ENCODE assay signal across 11 cellular contexts in genomic region chr17:81057079-81057730, GRCh38. TPM values are rescaled to one million over a fixed set of nuclear protein-coding genes. Genes with fewer than 3 reads are reported as not detected.
A peak's percentile ranks its signal among the peaks of the same experiment; 100 is the strongest.
DNase-seq lines count a peak whose midpoint lies in the region; ATAC-seq and TF ChIP-seq lines count a peak whose summit lies in the region.
"Had no signal": no experiment of that assay in that cellular context is flagged by ENCODE, and none has a peak within 500 bp of the region (broad histone marks: within the 10 kb centered on the region; RNA-seq: fewer than 3 reads in every experiment).

No MANE protein-coding gene starts in this region.

- no peaks in the 10 kb centered on the region for H3K9me3 Mint-ChIP-seq in activated CD4-positive, alpha-beta memory T cell treated with anti-CD3 and anti-CD28 coated beads for 36 hours
- H3K9me3 Mint-ChIP-seq: activated naive CD8-positive, alpha-beta T cell treated with anti-CD3 and anti-CD28 coated beads, Interleukin-2, amount 10 ng/mL, durations not matched to agents 7 days and 5 days had no signal

- H3K27ac ChIP-seq in ectodermal cell (ENCODE audit: insufficient read depth, low read depth, low read length, poor library complexity, severe bottlenecking) (peak overlapping the region; percentile 48), mesodermal cell (ENCODE audit: low read depth, low read length, severe bottlenecking) (peak overlapping the region; percentile 88), vagina (peak overlapping the region; percentile 87)

- intact Hi-C loops in vagina (cut with DNase I), result no loop called here
- intact Hi-C loops in activated CD4-positive, alpha-beta memory T cell treated with anti-CD3 and anti-CD28 coated beads for 36 hours (cut with micrococcal nuclease), result no loop called here

- H3K27me3 ChIP-seq in ectodermal cell (ENCODE audit: control insufficient read depth, insufficient read depth, low read length, poor library complexity, severe bottlenecking) (no peaks in the 10 kb centered on the region), vagina (no peaks in the 10 kb centered on the region)

- ATAC-seq in HG03039 (IDR thresholded peaks at IDR 0.05; ENCODE audit: unreplicated experiment), result no peak

- TF ChIP-seq CTCF in vagina (IDR thresholded peaks at IDR 0.05), result no peak

- H3K36me3 Mint-ChIP-seq in activated CD4-positive, alpha-beta memory T cell treated with anti-CD3 and anti-CD28 coated beads for 36 hours, result no peaks in the 10 kb centered on the region
- H3K36me3 Mint-ChIP-seq: activated naive CD8-positive, alpha-beta T cell treated with anti-CD3 and anti-CD28 coated beads, Interleukin-2, amount 10 ng/mL, durations not matched to agents 7 days and 5 days had no signal

- DNase-seq in NCI-H526 (lab: John Stamatoyannopoulos, UW) (peak; percentile 45 to 47), NCI-H526 treated with DMSO at 0.1 percent for 48 hours (lab: John Stamatoyannopoulos, UW) (no peak), vagina (ENCODE audit: extremely low spot score in 2 of 2) (peak in 1 of 2 donors; percentile 98), NOMO-1 (lab: John Stamatoyannopoulos, UW; ENCODE audit: unreplicated experiment in 2 of 2) (no peak)
- DNase-seq in activated CD4-positive, alpha-beta memory T cell treated with anti-CD3 and anti-CD28 coated beads for 36 hours, result no peak
- DNase-seq: activated naive CD8-positive, alpha-beta T cell treated with anti-CD3 and anti-CD28 coated beads, Interleukin-2, amount 10 ng/mL, durations not matched to agents 7 days and 5 days; NCI-H146; stimulated activated CD4-positive, alpha-beta T cell treated with anti-CD3 and anti-CD28 coated beads, Interleukin-12 subunit alpha, Interleukin-12 subunit beta, amount 100 ng/mL, for 4 hours had no signal

- H3K36me3 ChIP-seq in ectodermal cell (ENCODE audit: control insufficient read depth, insufficient read depth, low read length) (no peaks in the 10 kb centered on the region), mesodermal cell (ENCODE audit: control insufficient read depth, insufficient read depth, low read length) (peaks cover 37% of the 10 kb centered on the region), vagina (peaks cover 0 to 6% of the 10 kb centered on the region in 2 donors)

- POLR2A ChIA-PET in activated CD4-positive, alpha-beta memory T cell treated with anti-CD3 and anti-CD28 coated beads for 36 hours (lab: Charles Lee), result no interaction called here

- H3K27ac Mint-ChIP-seq in activated CD4-positive, alpha-beta memory T cell treated with anti-CD3 and anti-CD28 coated beads for 36 hours, result no peak overlapping the region
- H3K27ac Mint-ChIP-seq: activated naive CD8-positive, alpha-beta T cell treated with anti-CD3 and anti-CD28 coated beads, Interleukin-2, amount 10 ng/mL, durations not matched to agents 7 days and 5 days had no signal

- H3K4me3 Mint-ChIP-seq in activated CD4-positive, alpha-beta memory T cell treated with anti-CD3 and anti-CD28 coated beads for 36 hours, result no peak overlapping the region
- H3K4me3 Mint-ChIP-seq: activated naive CD8-positive, alpha-beta T cell treated with anti-CD3 and anti-CD28 coated beads, Interleukin-2, amount 10 ng/mL, durations not matched to agents 7 days and 5 days had no signal

- peaks cover 2% of the 10 kb centered on the region for H3K4me1 Mint-ChIP-seq in activated CD4-positive, alpha-beta memory T cell treated with anti-CD3 and anti-CD28 coated beads for 36 hours (ENCODE audit: low read depth)
- H3K4me1 Mint-ChIP-seq: activated naive CD8-positive, alpha-beta T cell treated with anti-CD3 and anti-CD28 coated beads, Interleukin-2, amount 10 ng/mL, durations not matched to agents 7 days and 5 days had no signal

- H3K9me3 ChIP-seq in ectodermal cell (ENCODE audit: control insufficient read depth, low read length) (no peaks in the 10 kb centered on the region), mesodermal cell (ENCODE audit: control insufficient read depth, low read length) (no peaks in the 10 kb centered on the region), vagina (no peaks in the 10 kb centered on the region)

- TF ChIP-seq POLR2A in vagina (IDR thresholded peaks at IDR 0.05), result no peak

- WGBS in ectodermal cell, 2 experiments, result 74 to 76% methylated on average over 14 of the region's 14 CpGs
- 53 to 55% methylated on average over 12 to 13 of the region's 14 CpGs for WGBS in mesodermal cell (ENCODE audit: insufficient coverage in 2 of 2), 2 experiments

- H3K4me3 ChIP-seq in ectodermal cell (ENCODE audit: insufficient read depth, low read depth, low read length) (no peak overlapping the region), mesodermal cell (ENCODE audit: extremely low read depth, insufficient read depth, low read length, poor library complexity, severe bottlenecking) (no peak overlapping the region), vagina (peak overlapping the region in 1 of 2 donors; percentile 7)

- CTCF ChIA-PET in activated CD4-positive, alpha-beta memory T cell treated with anti-CD3 and anti-CD28 coated beads for 36 hours (lab: Charles Lee), result interaction anchor here (0.6 kb wide), 1 partner anchor 45 kb away, joined by 3 read pairs; no protein-coding TSS in a partner anchor

- peaks cover 20% of the 10 kb centered on the region for H3K4me1 ChIP-seq in ectodermal cell (ENCODE audit: control insufficient read depth, insufficient read depth, low read length)
- peaks cover 28% of the 10 kb centered on the region for H3K4me1 ChIP-seq in mesodermal cell (ENCODE audit: control insufficient read depth, insufficient read depth, low read length, poor library complexity, severe bottlenecking)
- H3K4me1 ChIP-seq in vagina, result peaks cover 54% of the 10 kb centered on the region

- no peaks in the 10 kb centered on the region for H3K27me3 Mint-ChIP-seq in activated CD4-positive, alpha-beta memory T cell treated with anti-CD3 and anti-CD28 coated beads for 36 hours
- H3K27me3 Mint-ChIP-seq: activated naive CD8-positive, alpha-beta T cell treated with anti-CD3 and anti-CD28 coated beads, Interleukin-2, amount 10 ng/mL, durations not matched to agents 7 days and 5 days had no signal

RNA-seq across cellular contexts. Expression of gene BAIAP2, which starts 22.3 kb away (rescaled TPM):
- 41.6 TPM for polyA plus RNA-seq in ectodermal cell (2013, experiment 1 of 4)
- 33.4 TPM for polyA plus RNA-seq in ectodermal cell (2013, experiment 2 of 4)
- polyA plus RNA-seq in ectodermal cell (2013, experiment 3 of 4), result 34.5 TPM
- polyA plus RNA-seq in ectodermal cell (2013, experiment 4 of 4), result 32.3 TPM
- 27.1 TPM for polyA plus RNA-seq in mesodermal cell (2013, experiment 1 of 2)
- 24.1 TPM for polyA plus RNA-seq in mesodermal cell (2013, experiment 2 of 2)
- 113 TPM for total RNA-seq in vagina
- total RNA-seq in activated CD4-positive, alpha-beta memory T cell treated with anti-CD3 and anti-CD28 coated beads for 36 hours, result 1 to 10 TPM; 3.3 to 3.6 TPM

Comparison
In these comparisons a context has a peak if more than half of its experiments do, and no peak if none do; other contexts are left out.
1. DNase-seq: peak in NCI-H526 (2 of 2); none in NCI-H526 treated with DMSO at 0.1 percent for 48 hours (single experiment), activated CD4-positive, alpha-beta memory T cell treated with anti-CD3 and anti-CD28 coated beads for 36 hours (single experiment) and NOMO-1 (0 of 2).
2. RNA of gene BAIAP2, which starts 22.3 kb away (total RNA-seq): 113 TPM in vagina (single experiment); 3.3 to 3.6 TPM in activated CD4-positive, alpha-beta memory T cell treated with anti-CD3 and anti-CD28 coated beads for 36 hours; every median in the first group is over 10 times any median in the second.
3. Peak in every context shown above with its lines, with median percentiles within 50 percentile points of each other: H3K27ac ChIP-seq.